Comparison of ENCODE assay signal across 8 cellular contexts in genomic region chr6:44312901-44313788, GRCh38. TPM values are rescaled to one million over a fixed set of nuclear protein-coding genes. Genes with fewer than 3 reads are reported as not detected.
DNase-seq lines count a peak whose midpoint lies in the region; ATAC-seq and TF ChIP-seq lines count a peak whose summit lies in the region.

Gene AARS2, minus strand, starts transcription at chr6:44313347. Its CDS starts 24 bp downstream, at chr6:44313323.

- peak within 1 kb of the TSS; percentile 90 for H3K18ac ChIP-seq in H9 (ENCODE audit: insufficient read length, low read depth, low read length)

- no peaks in the 10 kb centered on the region for H3K9me3 Mint-ChIP-seq in H9
- H3K9me3 Mint-ChIP-seq in neural progenitor cell: no peaks in the 10 kb centered on the region

- H3K9ac ChIP-seq in H9 (ENCODE audit: extremely low read depth, insufficient read length, low read length) (peak within 1 kb of the TSS; percentile 57), Loucy (ENCODE audit: low read depth, low read length, poor library complexity, severe bottlenecking) (peak within 1 kb of the TSS; percentile 94), neural progenitor cell (peak within 1 kb of the TSS; percentile 74), stomach smooth muscle (ENCODE audit: low read length in 2 of 2) (peak within 1 kb of the TSS; percentile 82 to 89)

- H3K27ac Mint-ChIP-seq in H9: peak within 1 kb of the TSS; percentile 94 to 97 (median 96)
- H3K27ac Mint-ChIP-seq in neural progenitor cell: peak within 1 kb of the TSS; percentile 94

- H3F3A ChIP-seq in Loucy (ENCODE audit: low read depth): no peaks in the 10 kb centered on the region
- H3F3A ChIP-seq in neural progenitor cell (ENCODE audit: low read depth): peaks cover 3% of the 10 kb centered on the region

- no peak within 1 kb of the TSS for H2AK5ac ChIP-seq in H9 (ENCODE audit: insufficient read length, low read length)

- no peak within 1 kb of the TSS for H3K4ac ChIP-seq in H9 (ENCODE audit: low read depth, low read length)

- TF ChIP-seq CTCF in H9 (conservative IDR thresholded peaks at IDR 0.05) (peak; percentile 99), Loucy (conservative IDR thresholded peaks at IDR 0.05; ENCODE audit: low read length) (peak; percentile 87), foreskin keratinocyte (conservative IDR thresholded peaks at IDR 0.05) (peak; percentile 97), neural progenitor cell (IDR thresholded peaks at IDR 0.05) (peak; percentile 96)

- no peaks in the 10 kb centered on the region for H3K4me1 ChIP-seq in H9 (ENCODE audit: insufficient read depth, low read length)
- peaks cover 13% of the 10 kb centered on the region for H3K4me1 ChIP-seq in Loucy (ENCODE audit: insufficient read depth, low read length, poor library complexity, severe bottlenecking)
- H3K4me1 ChIP-seq in foreskin keratinocyte: no peaks in the 10 kb centered on the region
- H3K4me1 ChIP-seq in neural progenitor cell: peaks cover 3% of the 10 kb centered on the region
- peaks cover 7% of the 10 kb centered on the region for H3K4me1 ChIP-seq in stomach smooth muscle (ENCODE audit: control insufficient read depth, insufficient read depth, low read length)

- ATAC-seq in foreskin keratinocyte: peak; percentile 78

- no peak within 1 kb of the TSS for H2BK15ac ChIP-seq in H9 (ENCODE audit: low read depth, low read length)

- H2BK12ac ChIP-seq in H9 (ENCODE audit: insufficient read length, low read depth, low read length): no peak within 1 kb of the TSS

- DNase-seq in GF-D8 (lab: John Stamatoyannopoulos, UW): peak; percentile 49
- DNase-seq in H9: peak; percentile 90
- DNase-seq in SHP77 (lab: John Stamatoyannopoulos, UW): peak; percentile 82 to 83
- DNase-seq in activated gamma-delta T cell (lab: John Stamatoyannopoulos, UW): peak; percentile 69
- DNase-seq in foreskin keratinocyte: peak; percentile 42 to 71
- peak; percentile 93 for DNase-seq in neural progenitor cell (ENCODE audit: low spot score)

- no peak within 1 kb of the TSS for H4K8ac ChIP-seq in H9 (replicated peaks; ENCODE audit: insufficient read length, low read depth, low read length)

- H3K79me2 ChIP-seq in H9 (ENCODE audit: insufficient read depth, low read length): peaks cover 6% of the 10 kb centered on the region; the same call in 1 of the 2 replicates
- peaks cover 22% of the 10 kb centered on the region for H3K79me2 ChIP-seq in Loucy (ENCODE audit: insufficient read depth, low read length)
- H3K79me2 ChIP-seq in neural progenitor cell (ENCODE audit: low read depth): peaks cover 18% of the 10 kb centered on the region

- no peak within 1 kb of the TSS for H3K23ac ChIP-seq in H9 (ENCODE audit: insufficient read length, low read depth, low read length)

- no peak within 1 kb of the TSS for H3T11ph ChIP-seq in H9 (ENCODE audit: low read length)

- H3K79me1 ChIP-seq in H9 (ENCODE audit: insufficient read depth, low read depth, low read length, poor library complexity, severe bottlenecking): peaks cover 5% of the 10 kb centered on the region

- no peak within 1 kb of the TSS for H2BK120ac ChIP-seq in H9 (ENCODE audit: low read depth, low read length, poor library complexity, severe bottlenecking)

- WGBS in H9 (ENCODE audit: extremely low coverage, insufficient read length, low lambda C conversion rate): no CpG with 5 or more reads among the region's 52 CpGs

- H3K14ac ChIP-seq in H9 (ENCODE audit: insufficient read depth, low read length): peak within 1 kb of the TSS; percentile 96

- H3K27me3 ChIP-seq in H9 (ENCODE audit: insufficient read depth, low read length) (peaks cover 2% of the 10 kb centered on the region; the same call in 1 of the 2 replicates), Loucy (ENCODE audit: insufficient read depth, low read length, poor library complexity, severe bottlenecking) (no peaks in the 10 kb centered on the region), foreskin keratinocyte (peaks cover 4% of the 10 kb centered on the region), neural progenitor cell (no peaks in the 10 kb centered on the region), stomach smooth muscle (ENCODE audit: control insufficient read depth in 1 of 2, insufficient read depth in 2 of 2, low read length in 2 of 2) (no peaks in the 10 kb centered on the region)

- H2AFZ ChIP-seq in H9 (ENCODE audit: low read length) (no peak within 1 kb of the TSS), Loucy (ENCODE audit: low read length) (peak within 1 kb of the TSS; percentile 87), neural progenitor cell (replicated peaks) (peak within 1 kb of the TSS; percentile 64)

- H3K4me1 Mint-ChIP-seq in H9 (peaks cover 17 to 25% of the 10 kb centered on the region in 2 experiments), neural progenitor cell (peaks cover 15% of the 10 kb centered on the region)

- H3K36me3 Mint-ChIP-seq in H9 (ENCODE audit: insufficient read depth in 1 of 3, low read depth in 3 of 3): peaks cover 20 to 39% (median 37%) of the 10 kb centered on the region in 3 experiments
- H3K36me3 Mint-ChIP-seq in neural progenitor cell: peaks cover 10% of the 10 kb centered on the region

- no peak within 1 kb of the TSS for H3K56ac ChIP-seq in H9 (ENCODE audit: insufficient read length, low read depth, low read length)

- no peak within 1 kb of the TSS for H4K5ac ChIP-seq in H9 (ENCODE audit: insufficient read length, low read depth, low read length)

- no peak within 1 kb of the TSS for H2BK20ac ChIP-seq in H9 (ENCODE audit: low read depth, low read length, poor library complexity, severe bottlenecking)

- no peaks in the 10 kb centered on the region for H4K20me1 ChIP-seq in H9 (ENCODE audit: control insufficient read depth, insufficient read depth, insufficient read length)
- H4K20me1 ChIP-seq in Loucy (ENCODE audit: insufficient read depth, low read length, poor library complexity, severe bottlenecking): no peaks in the 10 kb centered on the region
- no peaks in the 10 kb centered on the region for H4K20me1 ChIP-seq in neural progenitor cell (ENCODE audit: low read depth)

- H3K4me2 ChIP-seq in H9 (ENCODE audit: insufficient read depth, insufficient read length, low read length): peak within 1 kb of the TSS; percentile 85
- H3K4me2 ChIP-seq in Loucy (ENCODE audit: low read depth, low read length, poor library complexity, severe bottlenecking): peak within 1 kb of the TSS; percentile 91
- H3K4me2 ChIP-seq in neural progenitor cell: peak within 1 kb of the TSS; percentile 81

- peaks cover 4% of the 10 kb centered on the region for H3K23me2 ChIP-seq in H9 (ENCODE audit: insufficient read length, low read depth, low read length, poor library complexity, severe bottlenecking)

- H3K4me3 ChIP-seq in Loucy (ENCODE audit: low read length, poor library complexity, severe bottlenecking) (peak within 1 kb of the TSS; percentile 88), neural progenitor cell (peak within 1 kb of the TSS; percentile 82), stomach smooth muscle (ENCODE audit: low read length in 2 of 2) (peak within 1 kb of the TSS; percentile 89 to 96)

- H3K9me3 ChIP-seq in H9 (ENCODE audit: control insufficient read depth, low read depth, low read length) (no peaks in the 10 kb centered on the region), Loucy (ENCODE audit: insufficient read depth, low read depth, low read length) (no peaks in the 10 kb centered on the region), neural progenitor cell (ENCODE audit: low read depth) (no peaks in the 10 kb centered on the region), stomach smooth muscle (ENCODE audit: control insufficient read depth in 2 of 2, low read length in 2 of 2) (no peaks in the 10 kb centered on the region)

- no peak within 1 kb of the TSS for H4K91ac ChIP-seq in H9 (ENCODE audit: insufficient read length, low read depth, low read length)

- peaks cover 19% of the 10 kb centered on the region; the same call in 1 of the 2 replicates for H3K36me3 ChIP-seq in Loucy (ENCODE audit: insufficient read depth, low read length)
- H3K36me3 ChIP-seq in neural progenitor cell: no peaks in the 10 kb centered on the region
- H3K36me3 ChIP-seq in stomach smooth muscle (ENCODE audit: control insufficient read depth in 2 of 2, insufficient read depth in 2 of 2, low read length in 2 of 2): peaks cover 22 to 24% of the 10 kb centered on the region in 2 donors

- H3K4me3 Mint-ChIP-seq in H9 (peak within 1 kb of the TSS; percentile 92 to 95), neural progenitor cell (peak within 1 kb of the TSS; percentile 99)

- no peaks in the 10 kb centered on the region for H3K9me2 ChIP-seq in Loucy (replicated peaks; ENCODE audit: low read depth, low read length)

- H3K27me3 Mint-ChIP-seq in H9 (ENCODE audit: low read depth): no peaks in the 10 kb centered on the region; the same call in none of the 2 replicates
- no peaks in the 10 kb centered on the region for H3K27me3 Mint-ChIP-seq in neural progenitor cell (ENCODE audit: insufficient read depth, low read depth)

- no peak within 1 kb of the TSS for H2BK5ac ChIP-seq in H9 (ENCODE audit: insufficient read length, low read length)

- H3K27ac ChIP-seq in H9 (ENCODE audit: insufficient read length, low read depth, low read length) (peak within 1 kb of the TSS; percentile 62), foreskin keratinocyte (peak within 1 kb of the TSS; percentile 52), neural progenitor cell (no peak within 1 kb of the TSS), stomach smooth muscle (ENCODE audit: low read length) (peak within 1 kb of the TSS; percentile 64)

RNA-seq across cellular contexts. Expression of gene AARS2, which starts in this region (rescaled TPM):
- total RNA-seq in H9 (2021) (21.7 and 22.1 TPM in 2 replicates), foreskin keratinocyte (17.8 and 21.5 TPM in 2 replicates), neural progenitor cell (ENCODE audit: low replicate concordance) (16.1 and 29.3 TPM in 2 replicates)
- 7.7 and 9.3 TPM in 2 replicates for polyA plus RNA-seq in foreskin keratinocyte
